Comparison of ENCODE assay signal across 1 cellular context in genomic region chr19:4067396-4068057, GRCh38.
TF ChIP-seq lines count a peak whose summit lies in the region.

No MANE protein-coding gene starts in this region.

TF ChIP-seq in H1, 55 proteins besides CTCF, POLR2A, EP300 and RAD21 (continued from another document):
- TF ChIP-seq EZH2 (IDR thresholded peaks at IDR 0.05; ENCODE audit: low read depth, low read length, severe bottlenecking) (no peak), SUZ12 (IDR thresholded peaks at IDR 0.05; ENCODE audit: low read length) (no peak; the same call in 1 of the 2 replicates), TEAD4 (IDR thresholded peaks at IDR 0.05; ENCODE audit: low read depth, low read length) (no peak), JUN (IDR thresholded peaks at IDR 0.05; ENCODE audit: low read depth, low read length) (no peak), TBP (IDR thresholded peaks at IDR 0.05; ENCODE audit: low read depth, low read length) (no peak), ATF3 (IDR thresholded peaks at IDR 0.05; ENCODE audit: insufficient read depth, low read depth, low read length) (no peak), HDAC2 (IDR thresholded peaks at IDR 0.05; ENCODE audit: borderline replicate concordance in 1 of 2, low read depth in 2 of 2, low read length in 2 of 2) (no peak), BACH1 (IDR thresholded peaks at IDR 0.05; ENCODE audit: low read length) (no peak), HDAC6 (IDR thresholded peaks at IDR 0.05; ENCODE audit: low read depth, low read length) (no peak), FOSL1 (IDR thresholded peaks at IDR 0.05; ENCODE audit: insufficient read depth, low read depth, low read length) (no peak), NRF1 (IDR thresholded peaks at IDR 0.05; ENCODE audit: low read depth, low read length) (no peak)
